8 cellular contexts compared by ENCODE assay signal in the genomic region with DNA sequence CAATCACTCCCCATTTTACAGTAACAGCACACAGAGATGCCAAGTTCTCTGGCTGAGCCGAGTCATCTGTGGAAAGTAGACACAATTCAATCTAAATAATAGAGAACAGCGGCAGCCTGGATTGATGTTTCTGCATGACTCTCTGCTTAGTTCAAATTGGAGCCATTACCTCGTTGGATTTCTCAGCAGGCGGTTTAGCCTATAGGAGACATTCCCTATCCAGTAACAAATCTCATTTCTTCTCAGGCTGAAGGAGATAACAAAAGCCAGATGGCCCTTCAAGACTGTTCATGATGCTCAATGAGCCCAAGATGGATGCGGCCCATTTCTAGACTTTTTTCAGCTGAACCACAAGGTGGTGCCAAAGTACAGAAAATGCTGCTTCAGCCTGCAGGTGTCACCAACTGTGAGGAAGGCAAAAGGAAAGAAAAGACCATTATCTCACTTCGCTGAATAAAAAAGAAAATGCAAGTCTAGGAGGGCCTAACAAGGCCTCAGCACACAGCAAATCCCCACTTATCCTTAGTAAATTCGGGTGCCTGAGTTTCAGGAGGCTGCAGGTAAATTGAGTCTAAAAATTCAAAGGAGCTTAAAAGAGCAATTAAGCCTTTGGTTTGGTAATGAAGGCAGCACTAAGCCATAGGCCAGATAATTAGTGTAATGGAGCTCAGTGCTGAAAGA.
DNase-seq lines count a peak whose midpoint lies in the region; TF ChIP-seq lines count a peak whose summit lies in the region.

No MANE protein-coding gene starts in this region.

- H3K27me3 ChIP-seq in MM.1S (replicated peaks; ENCODE audit: insufficient read depth, low read length), result no peaks in the 10 kb centered on the region
- no peaks in the 10 kb centered on the region for H3K27me3 ChIP-seq in iPS-20b (ENCODE audit: insufficient read depth, low read length)

- no peaks in the 10 kb centered on the region for H3K36me3 ChIP-seq in MM.1S (replicated peaks; ENCODE audit: insufficient read depth, low read length)
- no peaks in the 10 kb centered on the region for H3K36me3 ChIP-seq in iPS-20b (ENCODE audit: insufficient read depth, low read depth, low read length)

- no peak overlapping the region for H3K4me3 ChIP-seq in HFF-Myc (replicated peaks; ENCODE audit: low read depth, low read length)
- H3K4me3 ChIP-seq in MM.1S (ENCODE audit: low read length), result no peak overlapping the region
- peak overlapping the region; percentile 7; the same call in 1 of the 2 replicates for H3K4me3 ChIP-seq in iPS-20b (ENCODE audit: low read length)

- H3K4me1 ChIP-seq in MM.1S (ENCODE audit: low read length), result peaks cover 10% of the 10 kb centered on the region
- peaks cover 10% of the 10 kb centered on the region; the same call in 1 of the 2 replicates for H3K4me1 ChIP-seq in iPS-20b (ENCODE audit: insufficient read depth, low read length)

- no peak overlapping the region for H3K9ac ChIP-seq in MM.1S (ENCODE audit: low read length)
- H3K9ac ChIP-seq in iPS-20b (ENCODE audit: low read depth, low read length), result peak overlapping the region; percentile 29; the same call in 1 of the 2 replicates

- no peaks in the 10 kb centered on the region for H3F3A ChIP-seq in MM.1S (ENCODE audit: insufficient read depth, low read length)

- H2AFZ ChIP-seq in MM.1S (ENCODE audit: low read length), result peak overlapping the region; percentile 43; the same call in 1 of the 2 replicates

- TF ChIP-seq CTCF in GM12801 (IDR thresholded peaks at IDR 0.05; ENCODE audit: extremely low read depth, insufficient read length), result peak; percentile 8
- TF ChIP-seq CTCF in HFF-Myc (IDR thresholded peaks at IDR 0.05; ENCODE audit: low read depth, low read length, missing control alignments), result peak; percentile 67
- TF ChIP-seq CTCF in MM.1S (IDR thresholded peaks at IDR 0.05; ENCODE audit: low read length), result peak; percentile 78

- H3K9me2 ChIP-seq in MM.1S (replicated peaks; ENCODE audit: insufficient read depth, low read length), result no peaks in the 10 kb centered on the region

- H3K4me2 ChIP-seq in MM.1S (ENCODE audit: low read depth, low read length), result peak overlapping the region; percentile 40

- H3K79me2 ChIP-seq in MM.1S (ENCODE audit: low read length), result no peaks in the 10 kb centered on the region

- DNase-seq in A172 (ENCODE audit: low spot score) (peak; percentile 74), HFF-Myc (ENCODE audit: extremely low read depth, low read depth) (peak; percentile 74), MM.1S (peak; percentile 76), SK-N-DZ (ENCODE audit: low spot score) (peak; percentile 98), brain pericyte (ENCODE audit: low read depth, low spot score) (peak; percentile 45)
- DNase-seq in stimulated activated CD4-positive, alpha-beta T cell treated with anti-CD3 and anti-CD28 coated beads, Interleukin-12 subunit alpha, Interleukin-12 subunit beta, amount 100 ng/mL, for 24 hours (ENCODE audit: low read depth in 2 of 2), result peak; percentile 4 to 6

- no peaks in the 10 kb centered on the region for H3K9me3 ChIP-seq in MM.1S (replicated peaks; ENCODE audit: insufficient read depth, low read length)
- no peaks in the 10 kb centered on the region for H3K9me3 ChIP-seq in iPS-20b (ENCODE audit: insufficient read depth, low read depth, low read length)

- H3K27ac ChIP-seq in MM.1S (ENCODE audit: low read length), result no peak overlapping the region
- H3K27ac ChIP-seq in iPS-20b (ENCODE audit: low read length), result peak overlapping the region; percentile 31

- H4K20me1 ChIP-seq in MM.1S (ENCODE audit: insufficient read depth, low read length), result no peaks in the 10 kb centered on the region

Comparison
In these comparisons a context has a peak if more than half of its experiments do, and no peak if none do; other contexts are left out.
1. DNase-seq: peak in every context shown above with its lines; median percentile 98 in SK-N-DZ; 76 in MM.1S; 74 in A172; 74 in HFF-Myc; 45 in brain pericyte; 5 in stimulated activated CD4-positive, alpha-beta T cell treated with anti-CD3 and anti-CD28 coated beads, Interleukin-12 subunit alpha, Interleukin-12 subunit beta, amount 100 ng/mL, for 24 hours.
2. CTCF ChIP-seq: peak in every context shown above with its lines; median percentile 78 in MM.1S; 67 in HFF-Myc; 8 in GM12801.